18 cellular contexts compared by ENCODE assay signal in genomic region chr20:38450412-38450975, GRCh38. TPM values are rescaled to one million over a fixed set of nuclear protein-coding genes. Genes with fewer than 3 reads are reported as not detected.
DNase-seq lines count a peak whose midpoint lies in the region; ATAC-seq and TF ChIP-seq lines count a peak whose summit lies in the region.
"Had no signal": no experiment of that assay in that cellular context is flagged by ENCODE, and none has a peak within 500 bp of the region (broad histone marks: within the 10 kb centered on the region; RNA-seq: fewer than 3 reads in every experiment).

No MANE protein-coding gene starts in this region.

- H4K20me1 ChIP-seq in SK-N-SH (ENCODE audit: insufficient read depth) (no peaks in the 10 kb centered on the region), smooth muscle cell (ENCODE audit: low read depth) (no peaks in the 10 kb centered on the region)

- no peak for TF ChIP-seq RAD21 in SK-N-SH (IDR thresholded peaks at IDR 0.05; ENCODE audit: low read length)

- TF ChIP-seq CTCF in SK-N-SH (IDR thresholded peaks at IDR 0.05) (no peak), RWPE2 (IDR thresholded peaks at IDR 0.05; ENCODE audit: poor library complexity, severe bottlenecking) (no peak), fibroblast of mammary gland (conservative IDR thresholded peaks at IDR 0.05; ENCODE audit: control insufficient read depth, insufficient read depth, low read depth, low read length) (no peak), smooth muscle cell (IDR thresholded peaks at IDR 0.05; ENCODE audit: borderline replicate concordance, insufficient read depth, poor library complexity, severe bottlenecking) (no peak), GM13976 (IDR thresholded peaks at IDR 0.05; ENCODE audit: borderline replicate concordance, control extremely low read depth, extremely low read depth, insufficient read depth, missing control alignments) (no peak), colonic mucosa (IDR thresholded peaks at IDR 0.05) (no peak)

- in situ Hi-C loops in GM13976 (cut with MboI; ENCODE audit: low sequenced_read_pairs, unreplicated experiment) = no loop called here

- H3K79me2 ChIP-seq in SK-N-SH (ENCODE audit: insufficient read depth) (peaks cover 20% of the 10 kb centered on the region), smooth muscle cell (ENCODE audit: low read depth) (no peaks in the 10 kb centered on the region)

- H3K27me3 ChIP-seq in SK-N-SH (ENCODE audit: insufficient read depth) = no peaks in the 10 kb centered on the region
- no peaks in the 10 kb centered on the region for H3K27me3 ChIP-seq in RWPE2 (ENCODE audit: insufficient read depth, poor library complexity, severe bottlenecking)
- H3K27me3 ChIP-seq in smooth muscle cell (ENCODE audit: low read depth) = no peaks in the 10 kb centered on the region
- no peaks in the 10 kb centered on the region for H3K27me3 ChIP-seq in H7 (ENCODE audit: control insufficient read depth, insufficient read depth, low read length)
- no peaks in the 10 kb centered on the region for H3K27me3 ChIP-seq in colonic mucosa

- H3K27ac ChIP-seq in SK-N-SH (ENCODE audit: low read depth in 2 of 2, low read length in 1 of 2) (peak overlapping the region in 1 of 2 experiments; percentile 33; a peak in 2 of 4 replicates), RWPE2 (ENCODE audit: poor library complexity, severe bottlenecking) (no peak overlapping the region), smooth muscle cell (ENCODE audit: low read depth) (peak overlapping the region; percentile 62), colonic mucosa (no peak overlapping the region)
- H3K27ac ChIP-seq: 22Rv1 had no signal

- intact Hi-C loops in colonic mucosa (cut with DNase I) = no loop called here

- H3K4me3 ChIP-seq in SK-N-SH (ENCODE audit: low read depth in 2 of 2, low read length in 1 of 2) (no peak overlapping the region), RWPE2 (ENCODE audit: severe bottlenecking) (no peak overlapping the region), fibroblast of mammary gland (ENCODE audit: control insufficient read depth, low read depth, low read length) (no peak overlapping the region), smooth muscle cell (no peak overlapping the region), H7 (ENCODE audit: insufficient read depth, low read depth, low read length) (no peak overlapping the region), colonic mucosa (no peak overlapping the region)

- peaks cover 10 to 26% of the 10 kb centered on the region in 2 experiments for H3K36me3 ChIP-seq in SK-N-SH (replicated peaks in 1 of 2; ENCODE audit: control insufficient read depth in 1 of 2, insufficient read depth in 2 of 2, low read length in 1 of 2)
- peaks cover 32% of the 10 kb centered on the region for H3K36me3 ChIP-seq in RWPE2 (ENCODE audit: low read depth)
- no peaks in the 10 kb centered on the region for H3K36me3 ChIP-seq in smooth muscle cell (ENCODE audit: low read depth)
- H3K36me3 ChIP-seq in H7 (replicated peaks; ENCODE audit: control insufficient read depth, insufficient read depth, low read length) = peaks cover 9% of the 10 kb centered on the region
- H3K36me3 ChIP-seq in colonic mucosa = no peaks in the 10 kb centered on the region

- no peak for DNase-seq in SK-N-SH
- peak; percentile 57 for DNase-seq in RWPE2 (ENCODE audit: low spot score)
- DNase-seq in fibroblast of mammary gland (ENCODE audit: low read depth) = peak; percentile 63
- DNase-seq in smooth muscle cell (lab: John Stamatoyannopoulos, UW; ENCODE audit: unreplicated experiment) = no peak
- DNase-seq in H7 = no peak
- no peak for DNase-seq in GM13976 (ENCODE audit: low spot score)
- DNase-seq in colonic mucosa = no peak
- DNase-seq: activated gamma-delta T cell treated with Interleukin-2 at 50 U/mL for 16 hours; C1 segment of cervical spinal cord; head of caudate nucleus; left colon; naive thymus-derived CD4-positive, alpha-beta T cell; NCI-H1436; NCI-H510A treated with DMSO at 0.1 percent for 48 hours; stimulated activated CD4-positive, alpha-beta T cell treated with anti-CD3 and anti-CD28 coated beads, Interleukin-2, amount 100 ng/mL, for 48 hours; T-helper 1 cell had no signal

- 83% methylated on average over 7 of the region's 7 CpGs for WGBS in SK-N-SH (ENCODE audit: low lambda C conversion rate)
- WGBS in smooth muscle cell (ENCODE audit: low lambda C conversion rate) = 75% methylated on average over 7 of the region's 7 CpGs

- POLR2A ChIA-PET in SK-N-SH (lab: Yijun Ruan, JAX) = no interaction called here

- H2AFZ ChIP-seq in SK-N-SH (ENCODE audit: low read depth) (no peak overlapping the region), smooth muscle cell (ENCODE audit: low read depth) (no peak overlapping the region)

- H3K4me2 ChIP-seq in SK-N-SH (no peak overlapping the region), smooth muscle cell (no peak overlapping the region)

- no peaks in the 10 kb centered on the region for H3K9me2 ChIP-seq in SK-N-SH

- H3K4me1 ChIP-seq in SK-N-SH (ENCODE audit: control insufficient read depth in 1 of 2, insufficient read depth in 2 of 2, low read depth in 1 of 2, low read length in 1 of 2) (peaks cover 10 to 17% of the 10 kb centered on the region in 2 experiments; a peak in 1 of 4 replicates), RWPE2 (ENCODE audit: insufficient read depth, poor library complexity, severe bottlenecking) (peaks cover 11% of the 10 kb centered on the region), smooth muscle cell (ENCODE audit: low read depth) (peaks cover 5% of the 10 kb centered on the region), colonic mucosa (no peaks in the 10 kb centered on the region)

- H3F3A ChIP-seq in SK-N-SH (replicated peaks; ENCODE audit: insufficient read depth) (peaks cover 14% of the 10 kb centered on the region), smooth muscle cell (ENCODE audit: low read depth) (no peaks in the 10 kb centered on the region)

- no peak for TF ChIP-seq EP300 in SK-N-SH (IDR thresholded peaks at IDR 0.05; ENCODE audit: borderline replicate concordance in 1 of 2, low read depth in 1 of 2, low read length in 1 of 2)

- ATAC-seq in SK-N-SH treated with all-trans-retinoic acid at 6 μM for 48 hours = no peak
- no peak for ATAC-seq in RWPE2 (ENCODE audit: low read depth)
- ATAC-seq: left colon; naive thymus-derived CD4-positive, alpha-beta T cell had no signal

- CTCF ChIA-PET in SK-N-SH (lab: Yijun Ruan, JAX) = interaction anchor here (4.8 kb wide), 1 partner anchor 16 kb away, joined by 22 read pairs; the partner anchor contains the start of gene SNHG17

- H3K9ac ChIP-seq in SK-N-SH = no peak overlapping the region
- H3K9ac ChIP-seq in smooth muscle cell (ENCODE audit: low read depth) = no peak overlapping the region
- H3K9ac ChIP-seq in colonic mucosa (ENCODE audit: low read depth in 2 of 2, low read length in 2 of 2) = no peak overlapping the region

- H3K9me3 ChIP-seq in SK-N-SH (no peaks in the 10 kb centered on the region), RWPE2 (ENCODE audit: severe bottlenecking) (no peaks in the 10 kb centered on the region), smooth muscle cell (replicated peaks; ENCODE audit: low read depth) (no peaks in the 10 kb centered on the region), colonic mucosa (no peaks in the 10 kb centered on the region)

TF ChIP-seq in SK-N-SH, 30 proteins besides CTCF, POLR2A, EP300 and RAD21:
- TF ChIP-seq FOSL2 (IDR thresholded peaks at IDR 0.05; ENCODE audit: borderline replicate concordance, low read depth) (peak; percentile 49; the same call in 1 of the 2 replicates), USF2 (IDR thresholded peaks at IDR 0.05; ENCODE audit: borderline replicate concordance, low read depth, low read length) (no peak), RCOR1 (IDR thresholded peaks at IDR 0.05; ENCODE audit: low read length) (no peak), JUND (IDR thresholded peaks at IDR 0.05) (0 out of 2 replicates have a peak, but pooled peaks have one; percentile 12)

TF ChIP-seq in SK-N-SH treated with all-trans-retinoic acid at 6 μM for 48 hours, 23 proteins besides CTCF, POLR2A, EP300 and RAD21 (continues in another document):
- no peak for TF ChIP-seq PATZ1 (CRISPR knock-in tag; IDR thresholded peaks at IDR 0.05; ENCODE audit: borderline replicate concordance)
- no peak for TF ChIP-seq TCF4 (CRISPR knock-in tag; IDR thresholded peaks at IDR 0.05; ENCODE audit: borderline replicate concordance)
- TF ChIP-seq ZFP30 (CRISPR knock-in tag; IDR thresholded peaks at IDR 0.05) = no peak
- TF ChIP-seq ZNF70 (CRISPR knock-in tag; IDR thresholded peaks at IDR 0.05) = no peak
- TF ChIP-seq ZC3H10 (CRISPR knock-in tag; IDR thresholded peaks at IDR 0.05) = no peak
- no peak for TF ChIP-seq CSDC2 (CRISPR knock-in tag; IDR thresholded peaks at IDR 0.05)
- TF ChIP-seq ESRRG (CRISPR knock-in tag; IDR thresholded peaks at IDR 0.05) = no peak
- TF ChIP-seq ZNF565 (CRISPR knock-in tag; conservative IDR thresholded peaks at IDR 0.05; ENCODE audit: low read depth) = no peak
- TF ChIP-seq PPARA (CRISPR knock-in tag; IDR thresholded peaks at IDR 0.05; ENCODE audit: borderline replicate concordance) = no peak
- TF ChIP-seq ARNTL (CRISPR knock-in tag; IDR thresholded peaks at IDR 0.05; ENCODE audit: borderline replicate concordance, low read depth) = no peak

RNA-seq across cellular contexts. Expression of gene SNHG17, which starts 15.4 kb away (rescaled TPM):
- polyA plus RNA-seq in SK-N-SH (2012; rRNA removed) (34.9 and 40.3 TPM in 2 replicates), smooth muscle cell (19.6 and 26.4 TPM in 2 replicates)
- polyA plus RNA-seq in SK-N-SH (2012; cell fraction: cytosol; rRNA removed) = 25.4 and 27.5 TPM in 2 replicates
- polyA plus RNA-seq in SK-N-SH (2012; cell fraction: nucleus; rRNA removed) = 112 and 173 TPM in 2 replicates
- total RNA-seq in smooth muscle cell (5.5 and 6.7 TPM in 2 replicates), colonic mucosa (10 to 100 TPM; 21.8 to 36.4 TPM)
- total RNA-seq in H7 (2014; rRNA removed; shearing (Covaris generic)) = 44.2 and 45.6 TPM in 2 replicates

RNA-seq across cellular contexts. Expression of gene RALGAPB, which starts 22.1 kb away (rescaled TPM):
- polyA plus RNA-seq in SK-N-SH (2012; rRNA removed) (10.8 and 14.7 TPM in 2 replicates), smooth muscle cell (8.9 and 11.4 TPM in 2 replicates)
- 10.9 and 11.0 TPM in 2 replicates for polyA plus RNA-seq in SK-N-SH (2012; cell fraction: cytosol; rRNA removed)
- 23.1 and 48.0 TPM in 2 replicates for polyA plus RNA-seq in SK-N-SH (2012; cell fraction: nucleus; rRNA removed)
- total RNA-seq in smooth muscle cell (33.3 and 43.2 TPM in 2 replicates), colonic mucosa (10 to 100 TPM; 30.5 to 33.7 TPM)
- total RNA-seq in H7 (2014; rRNA removed; shearing (Covaris generic)) = 17.5 and 23.9 TPM in 2 replicates

Comparison
In these comparisons a context has a peak if more than half of its experiments do, and no peak if none do; other contexts are left out.
1. DNase-seq: peak in RWPE2 (single experiment) and fibroblast of mammary gland (single experiment); none in SK-N-SH (single experiment), smooth muscle cell (single experiment), H7 (single experiment), GM13976 (single experiment) and colonic mucosa (single experiment).